In genomic region chr11:19953909-19954308, GRCh38 we compare ENCODE assay signal across 7 cellular contexts.
DNase-seq lines count a peak whose midpoint lies in the region; ATAC-seq, FAIRE-seq and TF ChIP-seq lines count a peak whose summit lies in the region.

No MANE protein-coding gene starts in this region.

- no peak overlapping the region for H3K18ac ChIP-seq in trophoblast cell (ENCODE audit: low read length)

- H3K36me3 ChIP-seq in trophoblast cell (ENCODE audit: control insufficient read depth in 1 of 2, insufficient read depth in 2 of 2, low read length in 2 of 2) = peaks cover 4 to 6% of the 10 kb centered on the region in 2 experiments

- no peak overlapping the region for H3K9ac ChIP-seq in trophoblast cell (ENCODE audit: low read length)

- DNase-seq in HT1080 (ENCODE audit: low read depth) (peak; percentile 85), RCC 7860 (ENCODE audit: low spot score) (peak; percentile 60), fibroblast of pulmonary artery (ENCODE audit: low read depth) (peak; percentile 79), trophoblast cell (peak; percentile 47 to 68), germinal center (ENCODE audit: low spot score) (no peak)
- no peak for DNase-seq in activated CD8-positive, alpha-beta memory T cell treated with anti-CD3 and anti-CD28 coated beads, Interleukin-2, amount 50 U/mL, for 48 hours

- H2AFZ ChIP-seq in trophoblast cell (ENCODE audit: insufficient read depth, low read length, poor library complexity) = no peak overlapping the region

- H3K79me2 ChIP-seq in trophoblast cell (ENCODE audit: control insufficient read depth, insufficient read depth, low read length, poor library complexity) = no peaks in the 10 kb centered on the region

- no peak for ATAC-seq in GM19328 (IDR thresholded peaks at IDR 0.05; ENCODE audit: unreplicated experiment)

- H3K4me3 ChIP-seq in fibroblast of pulmonary artery (replicated peaks; ENCODE audit: low read depth, low read length) (no peak overlapping the region), trophoblast cell (ENCODE audit: low read depth, low read length) (no peak overlapping the region)

- peak overlapping the region; percentile 34 for H2BK5ac ChIP-seq in trophoblast cell (ENCODE audit: low read depth, low read length, poor library complexity)

- no peak overlapping the region for H3K23ac ChIP-seq in trophoblast cell (ENCODE audit: low read length)

- peak overlapping the region; percentile 49 for H4K91ac ChIP-seq in trophoblast cell (ENCODE audit: low read depth, low read length)

- no CpG with 5 or more reads among the region's 2 CpGs for WGBS in trophoblast cell (ENCODE audit: extremely low coverage, insufficient coverage, insufficient read length)

- H4K12ac ChIP-seq in trophoblast cell (ENCODE audit: low read depth, low read length) = no peak overlapping the region

- no peak overlapping the region for H2BK120ac ChIP-seq in trophoblast cell (ENCODE audit: insufficient read depth, low read length, poor library complexity)

- H3K27ac ChIP-seq in trophoblast cell (ENCODE audit: low read depth, low read length) = peak overlapping the region; percentile 80

- peaks cover 2% of the 10 kb centered on the region for H3K79me1 ChIP-seq in trophoblast cell (ENCODE audit: low read length)

- H3K14ac ChIP-seq in trophoblast cell (ENCODE audit: low read length) = peak overlapping the region; percentile 13

- H4K8ac ChIP-seq in trophoblast cell (ENCODE audit: low read depth, low read length) = no peak overlapping the region

- H2BK12ac ChIP-seq in trophoblast cell (ENCODE audit: low read length) = peak overlapping the region; percentile 61

- FAIRE-seq in RCC 7860 (lab: Jason Lieb, UNC) = peak; percentile 68

- no peak overlapping the region for H3K4ac ChIP-seq in trophoblast cell (ENCODE audit: low read depth, low read length)

- peak; percentile 67 for TF ChIP-seq CTCF in fibroblast of pulmonary artery (IDR thresholded peaks at IDR 0.05; ENCODE audit: low read length, missing control alignments)

- no peaks in the 10 kb centered on the region for H3K9me3 ChIP-seq in trophoblast cell (ENCODE audit: insufficient read depth, low read depth, low read length)

- H3K4me1 ChIP-seq in trophoblast cell (ENCODE audit: control insufficient read depth in 1 of 2, insufficient read depth in 2 of 2, low read length in 2 of 2) = peaks cover 8 to 10% of the 10 kb centered on the region in 2 experiments

- H3K27me3 ChIP-seq in trophoblast cell (ENCODE audit: insufficient read depth, low read length) = no peaks in the 10 kb centered on the region

- no peak overlapping the region for H2AK5ac ChIP-seq in trophoblast cell (ENCODE audit: low read length)

- H3K4me2 ChIP-seq in trophoblast cell (ENCODE audit: low read length) = no peak overlapping the region

Comparison
In these comparisons a context has a peak if more than half of its experiments do, and no peak if none do; other contexts are left out.
1. DNase-seq: peak in HT1080 (single experiment), RCC 7860 (single experiment), fibroblast of pulmonary artery (single experiment) and trophoblast cell (2 of 2); none in activated CD8-positive, alpha-beta memory T cell treated with anti-CD3 and anti-CD28 coated beads, Interleukin-2, amount 50 U/mL, for 48 hours (single experiment) and germinal center (single experiment).